ENCODE assay signal across 8 cellular contexts in genomic region chr1:18792747-18793146, GRCh38.
"Had no signal": no experiment of that assay in that cellular context is flagged by ENCODE, and none has a peak within 500 bp of the region (broad histone marks: within the 10 kb centered on the region; RNA-seq: fewer than 3 reads in every experiment).

No MANE protein-coding gene starts in this region.

- FAIRE-seq: G401.6, GM12878, GM12891, GM12892, GM18507, GM19239 had no signal

- ATAC-seq: GM12878 had no signal

- H3K4me3 ChIP-seq: GM12878 had no signal

- DNase-seq: GDM1, GF-D8 had no signal
